In genomic region chr6:44272529-44272928, GRCh38 we compare ENCODE assay signal across 25 cellular contexts. TPM values are rescaled to one million over a fixed set of nuclear protein-coding genes. Genes with fewer than 3 reads are reported as not detected.
DNase-seq lines count a peak whose midpoint lies in the region; ATAC-seq and TF ChIP-seq lines count a peak whose summit lies in the region.
"Had no signal": no experiment of that assay in that cellular context is flagged by ENCODE, and none has a peak within 500 bp of the region (broad histone marks: within the 10 kb centered on the region; RNA-seq: fewer than 3 reads in every experiment).

No MANE protein-coding gene starts in this region.

- peaks cover 41% of the 10 kb centered on the region for H3K4me1 Mint-ChIP-seq in GM23338
- H3K4me1 Mint-ChIP-seq in brain: peaks cover 54% of the 10 kb centered on the region
- H3K4me1 Mint-ChIP-seq in naive thymus-derived CD4-positive, alpha-beta T cell: peaks cover 5 to 28% (median 18%) of the 10 kb centered on the region in 7 donors

- intact Hi-C loops in naive thymus-derived CD4-positive, alpha-beta T cell (cut with micrococcal nuclease): no loop called here

- H3K9me2 ChIP-seq in GM23338 (ENCODE audit: insufficient read depth): no peaks in the 10 kb centered on the region

- no peak overlapping the region for H3K27ac Mint-ChIP-seq in GM23338
- peak overlapping the region in 3 of 5 experiments; percentile 69 to 95 (median 82) for H3K27ac Mint-ChIP-seq in brain
- H3K27ac Mint-ChIP-seq in naive thymus-derived CD4-positive, alpha-beta T cell: peak overlapping the region in 2 of 9 donors; percentile 28 to 75
- H3K27ac Mint-ChIP-seq: HFFc6 had no signal

- no peak for DNase-seq in GM23338 (ENCODE audit: low spot score)
- no peak for DNase-seq in naive thymus-derived CD4-positive, alpha-beta T cell
- DNase-seq in osteoblast (ENCODE audit: insufficient read length, low spot score, missing footprints): peak; percentile 82
- DNase-seq in inferior parietal cortex (ENCODE audit: extremely low spot score): no peak
- DNase-seq: DMS53, GDM1, H7, HFFc6, KBM-7, MM.1S, NCI-H1048, NCI-H1417 treated with DMSO at 0.1 percent for 48 hours, NCI-H187, NCI-H446, NCI-H526 treated with DMSO at 0.1 percent for 48 hours, OCI-M1 had no signal

- H3K9me3 Mint-ChIP-seq in GM23338 (no peaks in the 10 kb centered on the region), brain (no peaks in the 10 kb centered on the region)
- peaks cover 0 to 2% (median 0%) of the 10 kb centered on the region in 11 donors for H3K9me3 Mint-ChIP-seq in naive thymus-derived CD4-positive, alpha-beta T cell
- H3K9me3 Mint-ChIP-seq: HFFc6 had no signal

- H3F3A ChIP-seq in GM23338 (replicated peaks; ENCODE audit: low read depth): 0 out of 2 replicates have a peak, but pooled peaks cover 22% of the 10 kb centered on the region

- no peaks in the 10 kb centered on the region for H3K9me3 ChIP-seq in naive thymus-derived CD4-positive, alpha-beta T cell (ENCODE audit: control insufficient read depth in 2 of 3, low read length in 3 of 3)
- H3K9me3 ChIP-seq in osteoblast (ENCODE audit: low read depth, low read length): no peaks in the 10 kb centered on the region
- H3K9me3 ChIP-seq: SJSA1 had no signal

- no peak overlapping the region for H3K4me2 ChIP-seq in GM23338
- H3K4me2 ChIP-seq in osteoblast (ENCODE audit: insufficient read depth, low read length): no peak overlapping the region

- TF ChIP-seq CTCF in GM23338 (conservative IDR thresholded peaks at IDR 0.05; ENCODE audit: low read depth in 2 of 2) (no peak), brain (conservative IDR thresholded peaks at IDR 0.05) (no peak), osteoblast (IDR thresholded peaks at IDR 0.05; ENCODE audit: extremely low read depth, low read depth, low read length) (no peak)

- POLR2A ChIA-PET in naive thymus-derived CD4-positive, alpha-beta T cell (lab: Charles Lee): no interaction called here

- H4K20me1 ChIP-seq in GM23338 (replicated peaks; ENCODE audit: insufficient read depth) (no peaks in the 10 kb centered on the region), osteoblast (ENCODE audit: insufficient read depth, low read length) (no peaks in the 10 kb centered on the region)

- H3K4me3 ChIP-seq in GM23338 (no peak overlapping the region), osteoblast (ENCODE audit: insufficient read depth, low read length) (no peak overlapping the region)
- H3K4me3 ChIP-seq in naive thymus-derived CD4-positive, alpha-beta T cell (ENCODE audit: low read length): no peak overlapping the region
- H3K4me3 ChIP-seq: SJSA1 had no signal

- peak overlapping the region; percentile 3; the same call in 1 of the 3 replicates for H3K4me3 Mint-ChIP-seq in GM23338
- H3K4me3 Mint-ChIP-seq in brain: peak overlapping the region; percentile 72 to 98 (median 91)
- H3K4me3 Mint-ChIP-seq in naive thymus-derived CD4-positive, alpha-beta T cell: peak overlapping the region in 6 of 10 donors; percentile 0 to 52 (median 12)
- H3K4me3 Mint-ChIP-seq: HFFc6 had no signal

- peaks cover 42% of the 10 kb centered on the region for H3K27me3 Mint-ChIP-seq in GM23338 (ENCODE audit: insufficient read depth, low read depth, poor library complexity)
- peaks cover 6% of the 10 kb centered on the region for H3K27me3 Mint-ChIP-seq in brain
- H3K27me3 Mint-ChIP-seq in naive thymus-derived CD4-positive, alpha-beta T cell: peaks cover 55 to 70% (median 62%) of the 10 kb centered on the region in 5 donors

- H2AFZ ChIP-seq in GM23338 (no peak overlapping the region), osteoblast (ENCODE audit: low read length) (no peak overlapping the region)

- H3K36me3 ChIP-seq in GM23338 (ENCODE audit: insufficient read depth): no peaks in the 10 kb centered on the region
- H3K36me3 ChIP-seq in naive thymus-derived CD4-positive, alpha-beta T cell (ENCODE audit: control insufficient read depth in 2 of 3, insufficient read depth in 3 of 3, low read length in 3 of 3): no peaks in the 10 kb centered on the region
- H3K36me3 ChIP-seq in osteoblast (ENCODE audit: insufficient read depth, low read length): no peaks in the 10 kb centered on the region
- H3K36me3 ChIP-seq: SJSA1 had no signal

- H3K36me3 Mint-ChIP-seq in GM23338 (ENCODE audit: low read depth): peaks cover 6% of the 10 kb centered on the region; the same call in 2 of the 3 replicates
- H3K36me3 Mint-ChIP-seq in brain: peaks cover 19% of the 10 kb centered on the region
- H3K36me3 Mint-ChIP-seq in naive thymus-derived CD4-positive, alpha-beta T cell: peaks cover 0 to 4% (median 0%) of the 10 kb centered on the region in 5 donors

- H3K27me3 ChIP-seq in GM23338 (ENCODE audit: insufficient read depth) (peaks cover 43% of the 10 kb centered on the region), osteoblast (ENCODE audit: insufficient read depth, low read length) (peaks cover 57% of the 10 kb centered on the region)
- peaks cover 0 to 29% of the 10 kb centered on the region in 2 donors for H3K27me3 ChIP-seq in naive thymus-derived CD4-positive, alpha-beta T cell (ENCODE audit: control insufficient read depth in 2 of 2, insufficient read depth in 2 of 2, low read length in 2 of 2)

- CTCF ChIA-PET in naive thymus-derived CD4-positive, alpha-beta T cell (lab: Charles Lee): interaction anchor here (1.4 kb wide), 1 partner anchor 23 kb away, joined by 4 read pairs; no protein-coding TSS in a partner anchor

- ATAC-seq in GM23338 (no peak), HG03521 (IDR thresholded peaks at IDR 0.05; ENCODE audit: unreplicated experiment) (no peak), GM19351 (IDR thresholded peaks at IDR 0.05; ENCODE audit: unreplicated experiment) (no peak)
- no peak for ATAC-seq in naive thymus-derived CD4-positive, alpha-beta T cell
- ATAC-seq: HepG2, Right ventricle myocardium inferior had no signal

- H3K27ac ChIP-seq in GM23338 (ENCODE audit: low read depth) (no peak overlapping the region), osteoblast (ENCODE audit: low read depth, low read length) (no peak overlapping the region)
- H3K27ac ChIP-seq in naive thymus-derived CD4-positive, alpha-beta T cell (ENCODE audit: low read depth, low read length): no peak overlapping the region
- H3K27ac ChIP-seq: C4-2B, HL-60, SJSA1 had no signal

- no peaks in the 10 kb centered on the region for H3K79me2 ChIP-seq in GM23338 (replicated peaks; ENCODE audit: insufficient read depth)
- no peaks in the 10 kb centered on the region for H3K79me2 ChIP-seq in osteoblast (ENCODE audit: insufficient read depth, low read length)

- H3K4me1 ChIP-seq in GM23338 (ENCODE audit: insufficient read depth): peaks cover 14% of the 10 kb centered on the region
- H3K4me1 ChIP-seq in naive thymus-derived CD4-positive, alpha-beta T cell (ENCODE audit: control insufficient read depth in 2 of 2, insufficient read depth in 2 of 2, low read length in 2 of 2): peaks cover 0 to 4% of the 10 kb centered on the region in 2 donors
- H3K4me1 ChIP-seq in osteoblast (ENCODE audit: insufficient read depth, low read length): no peaks in the 10 kb centered on the region
- H3K4me1 ChIP-seq: SJSA1 had no signal

TF ChIP-seq in GM23338, 12 proteins besides CTCF, POLR2A, EP300 and RAD21 (continues in another document):
- no peak for TF ChIP-seq EZH2 (IDR thresholded peaks at IDR 0.05; ENCODE audit: low read depth, unreplicated experiment)

RNA-seq across cellular contexts. Expression of gene TMEM151B, which starts 2.3 kb away (rescaled TPM):
- total RNA-seq in GM23338 (2014; rRNA removed; shearing (Covaris generic)): 11.5 and 14.6 TPM in 2 replicates
- polyA plus RNA-seq in GM23338 (2016; fragmentation: Nextera tagmentation; extraction: Ambion mirVana) (0.91 and 1.5 TPM in 2 replicates), brain (ENCODE audit: insufficient read depth, low read depth, low replicate concordance) (45.5 TPM)
- not detected for total RNA-seq in naive thymus-derived CD4-positive, alpha-beta T cell
- polyA plus RNA-seq in naive thymus-derived CD4-positive, alpha-beta T cell: under 1 TPM in 1 of 2 donors, not detected in 1; 0.22 TPM
- total RNA-seq in osteoblast: not detected in 2 replicates
- total RNA-seq: HepG2, HFFc6, HT-29, Right ventricle myocardium inferior, SJSA1 had no signal
- polyA plus RNA-seq: HepG2 had no signal

RNA-seq across cellular contexts. Expression of gene NFKBIE, which starts 7.2 kb away (rescaled TPM):
- 19.8 and 25.9 TPM in 2 replicates for total RNA-seq in GM23338 (2014; rRNA removed; shearing (Covaris generic))
- polyA plus RNA-seq in GM23338 (2016; fragmentation: Nextera tagmentation; extraction: Ambion mirVana) (12.8 and 14.6 TPM in 2 replicates), brain (ENCODE audit: insufficient read depth, low read depth, low replicate concordance) (10.8 TPM)
- total RNA-seq in naive thymus-derived CD4-positive, alpha-beta T cell: 10 to 100 TPM in 4 of 5 experiments, 1 to 10 TPM in 1; 8.3 to 53.4 (median 29.4) TPM
- 1 to 10 TPM; 2.3 to 4.9 TPM for polyA plus RNA-seq in naive thymus-derived CD4-positive, alpha-beta T cell
- total RNA-seq in osteoblast: 3.2 and 4.7 TPM in 2 replicates

RNA-seq across cellular contexts. Expression of gene SLC35B2, which starts 15.2 kb away (rescaled TPM):
- total RNA-seq in GM23338 (2014; rRNA removed; shearing (Covaris generic)): 30.5 and 30.9 TPM in 2 replicates
- 14.0 and 14.7 TPM in 2 replicates for polyA plus RNA-seq in GM23338 (2016; fragmentation: Nextera tagmentation; extraction: Ambion mirVana)
- polyA plus RNA-seq in brain (ENCODE audit: insufficient read depth, low read depth, low replicate concordance): 68.7 TPM
- 10 to 100 TPM in 4 of 5 experiments, 1 to 10 TPM in 1; 10.0 to 32.1 (median 17.6) TPM for total RNA-seq in naive thymus-derived CD4-positive, alpha-beta T cell
- polyA plus RNA-seq in naive thymus-derived CD4-positive, alpha-beta T cell: 10 to 100 TPM; 24.5 to 41.7 TPM
- total RNA-seq in osteoblast: 86.0 and 94.1 TPM in 2 replicates

RNA-seq across cellular contexts. Expression of gene HSP90AB1, which starts 25.6 kb away (rescaled TPM):
- 2,361 and 2,444 TPM in 2 replicates for total RNA-seq in GM23338 (2014; rRNA removed; shearing (Covaris generic))
- polyA plus RNA-seq in GM23338 (2016; fragmentation: Nextera tagmentation; extraction: Ambion mirVana) (1,345 and 1,425 TPM in 2 replicates), brain (ENCODE audit: insufficient read depth, low read depth, low replicate concordance) (1,424 TPM)
- total RNA-seq in naive thymus-derived CD4-positive, alpha-beta T cell: 100 to 1,000 TPM; 345 to 750 (median 366) TPM
- 100 to 1,000 TPM; 422 to 558 TPM for polyA plus RNA-seq in naive thymus-derived CD4-positive, alpha-beta T cell
- 676 and 702 TPM in 2 replicates for total RNA-seq in osteoblast

RNA-seq across cellular contexts. Expression of gene AARS2, which starts 40.6 kb away (rescaled TPM):
- total RNA-seq in GM23338 (2014; rRNA removed; shearing (Covaris generic)): 19.8 and 23.2 TPM in 2 replicates
- 5.5 and 6.5 TPM in 2 replicates for polyA plus RNA-seq in GM23338 (2016; fragmentation: Nextera tagmentation; extraction: Ambion mirVana)
- 16.9 TPM for polyA plus RNA-seq in brain (ENCODE audit: insufficient read depth, low read depth, low replicate concordance)
- total RNA-seq in naive thymus-derived CD4-positive, alpha-beta T cell: 10 to 100 TPM; 13.5 to 29.8 (median 20.9) TPM
- polyA plus RNA-seq in naive thymus-derived CD4-positive, alpha-beta T cell: 10 to 100 TPM in 1 of 2 donors, 1 to 10 TPM in 1; 8.9 to 13.1 TPM
- 6.2 and 6.5 TPM in 2 replicates for total RNA-seq in osteoblast

Comparison
In these comparisons a context has a peak if more than half of its experiments do, and no peak if none do; other contexts are left out.
1. H3K4me3 Mint-ChIP-seq: peak in every context shown above with its lines; median percentile 91 in brain; 12 in naive thymus-derived CD4-positive, alpha-beta T cell; 3 in GM23338.
2. RNA of gene TMEM151B, which starts 2.3 kb away (total RNA-seq): 11.5 to 14.6 TPM in GM23338; not detected in naive thymus-derived CD4-positive, alpha-beta T cell and not detected in osteoblast; every median in the first group is over 10 times any median in the second.